ENCODE assay signal across 8 cellular contexts in the genomic region with DNA sequence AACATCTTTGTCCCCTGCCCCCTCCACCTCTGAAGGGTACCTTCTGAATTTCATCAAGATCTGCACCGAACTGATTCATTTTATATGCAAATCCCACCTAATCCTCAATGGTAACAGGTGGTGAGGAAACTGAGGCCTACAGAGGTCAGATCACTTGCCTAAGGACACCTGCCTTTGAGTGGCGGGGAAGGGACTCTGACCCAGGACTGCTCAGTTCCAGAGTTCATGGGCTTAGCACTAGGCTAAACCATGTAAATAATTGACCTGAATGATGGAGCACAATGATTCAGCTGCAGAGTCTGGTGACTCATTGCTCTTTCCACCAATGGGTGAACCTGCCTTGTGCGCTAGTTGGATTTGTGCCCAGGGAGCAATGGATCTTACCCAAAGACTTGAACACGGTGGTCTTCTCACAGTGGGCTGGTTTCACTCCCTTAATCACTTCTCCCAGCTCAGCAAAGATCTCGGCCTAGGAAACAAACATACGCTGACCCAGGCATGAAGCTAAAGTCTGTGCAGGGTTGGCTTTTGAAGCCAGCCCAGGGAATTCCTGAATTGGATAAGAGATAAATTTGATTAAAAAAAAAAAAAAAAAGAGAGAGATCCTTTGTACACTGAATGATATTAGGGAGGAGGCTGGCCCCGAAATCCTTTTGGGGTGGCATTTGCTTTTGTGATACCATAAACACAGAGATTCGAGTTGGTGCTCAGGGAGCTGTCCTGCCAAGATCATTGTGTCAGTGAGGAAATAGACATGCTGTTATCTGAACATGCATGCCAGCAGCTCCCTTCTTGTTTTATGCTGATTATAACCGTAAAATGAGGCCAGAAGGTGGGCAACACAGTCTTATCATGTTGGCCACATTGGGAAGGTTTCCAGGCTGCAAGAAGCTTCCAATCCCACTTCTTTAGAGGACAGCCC. TPM values are rescaled to one million over a fixed set of nuclear protein-coding genes. Genes with fewer than 3 reads are reported as not detected.
DNase-seq lines count a peak whose midpoint lies in the region; ATAC-seq and TF ChIP-seq lines count a peak whose summit lies in the region.

No MANE protein-coding gene starts in this region.

- H3K4me2 ChIP-seq in IMR-90 (ENCODE audit: low read depth, low read length), result peak overlapping the region; percentile 8; the same call in 1 of the 2 replicates

- 63% methylated on average over 2 of the region's 9 CpGs; no CpG with 5 or more reads in 1 of the 2 experiments for WGBS in IMR-90 (ENCODE audit: extremely low coverage in 2 of 2, insufficient read length in 1 of 2), 2 experiments

- H3K23ac ChIP-seq in IMR-90 (ENCODE audit: low read depth, low read length), result no peak overlapping the region

- no peak overlapping the region for H4K8ac ChIP-seq in IMR-90 (ENCODE audit: low read depth in 2 of 2, low read length in 2 of 2)

- H3K9ac ChIP-seq in IMR-90 (ENCODE audit: low read depth, low read length) (no peak overlapping the region), colonic mucosa (ENCODE audit: low read depth in 2 of 2, low read length in 2 of 2) (no peak overlapping the region)

- intact Hi-C loops in IMR-90 (cut with micrococcal nuclease) (no loop called here), colonic mucosa (cut with DNase I) (no loop called here)

- H3K36me3 ChIP-seq in IMR-90 (ENCODE audit: control insufficient read depth, insufficient read depth, low read length) (no peaks in the 10 kb centered on the region), colonic mucosa (no peaks in the 10 kb centered on the region)

- 0 out of 2 replicates have a peak, but pooled peaks cover 3% of the 10 kb centered on the region for H3K9me1 ChIP-seq in IMR-90 (ENCODE audit: insufficient read depth, low read length)

- no peak overlapping the region for H3K4ac ChIP-seq in IMR-90 (ENCODE audit: low read depth, low read length)

- peaks cover 8% of the 10 kb centered on the region for H3K27me3 ChIP-seq in IMR-90 (ENCODE audit: control insufficient read depth, insufficient read depth, low read length)
- H3K27me3 ChIP-seq in colonic mucosa, result no peaks in the 10 kb centered on the region

- TF ChIP-seq POLR2A in IMR-90 (IDR thresholded peaks at IDR 0.05; ENCODE audit: low read depth, low read length), result no peak

- no peak overlapping the region for H3K14ac ChIP-seq in IMR-90 (replicated peaks; ENCODE audit: low read depth, low read length)

- no peak overlapping the region for H2AK9ac ChIP-seq in IMR-90 (replicated peaks; ENCODE audit: low read depth, low read length, poor library complexity)

- H3K9me3 ChIP-seq in IMR-90 (ENCODE audit: control insufficient read depth, insufficient read depth, low read length) (no peaks in the 10 kb centered on the region; the same call in 1 of the 2 replicates), colonic mucosa (no peaks in the 10 kb centered on the region)

- BruUV-seq in IMR-90 (replicated peaks; lab: Mats Ljungman, UMichigan), result no TSS peak

- H3K4me1 ChIP-seq in IMR-90 (ENCODE audit: control insufficient read depth, insufficient read depth, low read length), result no peaks in the 10 kb centered on the region; the same call in 1 of the 2 replicates
- no peaks in the 10 kb centered on the region for H3K4me1 ChIP-seq in colonic mucosa

- no peak for TF ChIP-seq RAD21 in IMR-90 (IDR thresholded peaks at IDR 0.05; ENCODE audit: low read length)

- no peak overlapping the region for H2BK5ac ChIP-seq in IMR-90 (ENCODE audit: low read depth, low read length, poor library complexity, severe bottlenecking)

- no peak overlapping the region for H2BK15ac ChIP-seq in IMR-90 (ENCODE audit: low read depth, low read length)

- H3K79me1 ChIP-seq in IMR-90 (ENCODE audit: low read depth in 1 of 2, low read length in 2 of 2), result no peaks in the 10 kb centered on the region

- H4K91ac ChIP-seq in IMR-90 (ENCODE audit: insufficient read depth, low read depth, low read length), result no peak overlapping the region

- no peak overlapping the region for H2BK20ac ChIP-seq in IMR-90 (ENCODE audit: low read depth, low read length)

- H3K18ac ChIP-seq in IMR-90 (ENCODE audit: low read depth, low read length), result no peak overlapping the region

- TF ChIP-seq CTCF in IMR-90 (conservative IDR thresholded peaks at IDR 0.05; ENCODE audit: low read depth, low read length), result no peak
- no peak for TF ChIP-seq CTCF in colonic mucosa (IDR thresholded peaks at IDR 0.05)
- TF ChIP-seq CTCF in GM10266 (IDR thresholded peaks at IDR 0.05; ENCODE audit: control insufficient read depth, insufficient read depth, low read depth, missing control alignments), result no peak

- H3K4me3 ChIP-seq in IMR-90 (ENCODE audit: insufficient read depth, low read depth, low read length) (no peak overlapping the region), colonic mucosa (no peak overlapping the region)

- H2AK5ac ChIP-seq in IMR-90 (ENCODE audit: low read depth, low read length), result no peak overlapping the region

- no peak overlapping the region for H3K56ac ChIP-seq in IMR-90 (ENCODE audit: extremely low read depth, insufficient read depth, low read length)

- H3K27ac ChIP-seq in IMR-90 (ENCODE audit: insufficient read depth, low read length) (no peak overlapping the region), colonic mucosa (peak overlapping the region; percentile 2)

- H2BK120ac ChIP-seq in IMR-90 (ENCODE audit: low read depth, low read length), result no peak overlapping the region

- H4K20me1 ChIP-seq in IMR-90 (ENCODE audit: insufficient read depth, low read length), result no peaks in the 10 kb centered on the region

- DNase-seq in DMS53 treated with DMSO at 0.1 percent for 48 hours (lab: John Stamatoyannopoulos, UW; ENCODE audit: unreplicated experiment) (peak; percentile 82), IMR-90 (peak; percentile 94), colonic mucosa (peak; percentile 93), myocyte (ENCODE audit: low read depth) (peak; percentile 36), NCI-H82 (lab: John Stamatoyannopoulos, UW) (no peak), NCI-H187 treated with DMSO at 0.1 percent for 48 hours (lab: John Stamatoyannopoulos, UW) (no peak), NOMO-1 (lab: John Stamatoyannopoulos, UW; ENCODE audit: unreplicated experiment in 2 of 2) (no peak), GM10266 (ENCODE audit: extremely low spot score) (no peak)

- in situ Hi-C loops in IMR-90 (cut with MboI; ENCODE audit: low sequenced_read_pairs), result no loop called here

- no peak overlapping the region for H4K5ac ChIP-seq in IMR-90 (ENCODE audit: low read depth, low read length)

- CTCF ChIA-PET in IMR-90 (lab: Yijun Ruan, JAX), result no interaction called here

- POLR2A ChIA-PET in IMR-90 (lab: Charles Lee; ENCODE audit: unreplicated experiment), result no interaction called here

- peak overlapping the region; percentile 2 for H2AFZ ChIP-seq in IMR-90 (replicated peaks; ENCODE audit: low read length, poor library complexity)

- dilution Hi-C loops in IMR-90 (cut with HindIII; ENCODE audit: low sequenced_read_pairs, unreplicated experiment), result no loop called here

- ATAC-seq in IMR-90 (ENCODE audit: low read depth), result peak; percentile 97

TF ChIP-seq in IMR-90, 13 proteins besides CTCF, POLR2A, EP300 and RAD21:
- TF ChIP-seq, protein P1, sequence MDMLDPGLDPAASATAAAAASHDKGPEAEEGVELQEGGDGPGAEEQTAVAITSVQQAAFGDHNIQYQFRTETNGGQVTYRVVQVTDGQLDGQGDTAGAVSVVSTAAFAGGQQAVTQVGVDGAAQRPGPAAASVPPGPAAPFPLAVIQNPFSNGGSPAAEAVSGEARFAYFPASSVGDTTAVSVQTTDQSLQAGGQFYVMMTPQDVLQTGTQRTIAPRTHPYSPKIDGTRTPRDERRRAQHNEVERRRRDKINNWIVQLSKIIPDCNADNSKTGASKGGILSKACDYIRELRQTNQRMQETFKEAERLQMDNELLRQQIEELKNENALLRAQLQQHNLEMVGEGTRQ (IDR thresholded peaks at IDR 0.05; ENCODE audit: low read depth, low read length), result no peak
- TF ChIP-seq MAZ (IDR thresholded peaks at IDR 0.05; ENCODE audit: borderline replicate concordance, low read depth, low read length) (no peak), FOS (IDR thresholded peaks at IDR 0.05; ENCODE audit: low read depth, low read length) (peak; percentile 82), RCOR1 (IDR thresholded peaks at IDR 0.05; ENCODE audit: insufficient replicate concordance, low read length) (no peak), NFE2L2 (IDR thresholded peaks at IDR 0.05; ENCODE audit: low read depth, low read length) (peak; percentile 44; the same call in 1 of the 2 replicates)
TF ChIP-seq in IMR-90: peak in this region for 2.

RNA-seq across cellular contexts. Expression of a gene that starts 17.0 kb away (rescaled TPM):
- total RNA-seq in IMR-90 (2012; rRNA removed), result not detected in 2 replicates
- polyA plus RNA-seq in IMR-90 (2012; rRNA removed), result not detected in 2 replicates
- polyA plus RNA-seq in IMR-90 (2012; cell fraction: cytosol; rRNA removed), result 0.09 TPM in 1 of 2 replicates, not detected in the other
- 0.13 and 0.14 TPM in 2 replicates for polyA plus RNA-seq in IMR-90 (2012; cell fraction: nucleus; rRNA removed; ENCODE audit: low replicate concordance)
- 10 to 100 TPM; 10.4 to 14.0 TPM for total RNA-seq in colonic mucosa
- 0.73 TPM in 1 of 2 replicates, not detected in the other for total RNA-seq in myocyte
- polyA plus RNA-seq in myocyte (2012), result 0.81 TPM

RNA-seq across cellular contexts. Expression of a gene that starts 27.6 kb away (rescaled TPM):
- total RNA-seq in IMR-90 (2012; rRNA removed) (not detected in 2 replicates), colonic mucosa (10 to 100 TPM; 41.3 to 62.9 TPM), myocyte (0.03 TPM in 1 of 2 replicates, not detected in the other)
- not detected in 2 replicates for polyA plus RNA-seq in IMR-90 (2012; rRNA removed)
- not detected in 2 replicates for polyA plus RNA-seq in IMR-90 (2012; cell fraction: cytosol; rRNA removed)
- polyA plus RNA-seq in IMR-90 (2012; cell fraction: nucleus; rRNA removed; ENCODE audit: low replicate concordance), result not detected in 2 replicates
- polyA plus RNA-seq in myocyte (2012), result not detected

RNA-seq across cellular contexts. Expression of a gene that starts 49.8 kb away (rescaled TPM):
- total RNA-seq in IMR-90 (2012; rRNA removed) (not detected in 2 replicates), colonic mucosa (under 1 TPM; 0.25 to 0.27 TPM), myocyte (not detected in 2 replicates)
- polyA plus RNA-seq in IMR-90 (2012; rRNA removed), result not detected in 2 replicates
- not detected in 2 replicates for polyA plus RNA-seq in IMR-90 (2012; cell fraction: cytosol; rRNA removed)
- not detected in 2 replicates for polyA plus RNA-seq in IMR-90 (2012; cell fraction: nucleus; rRNA removed; ENCODE audit: low replicate concordance)
- polyA plus RNA-seq in myocyte (2012), result not detected

Comparison
In these comparisons a context has a peak if more than half of its experiments do, and no peak if none do; other contexts are left out.
1. DNase-seq: peak in DMS53 treated with DMSO at 0.1 percent for 48 hours (single experiment), IMR-90 (single experiment), colonic mucosa (single experiment) and myocyte (single experiment); none in NCI-H82 (single experiment), NCI-H187 treated with DMSO at 0.1 percent for 48 hours (single experiment), NOMO-1 (0 of 2) and GM10266 (single experiment).
2. RNA of a gene that starts 27.6 kb away (total RNA-seq): 41.3 to 62.9 TPM in colonic mucosa; 0.03 TPM in myocyte and not detected in IMR-90; every median in the first group is over 10 times any median in the second.